9 cellular contexts compared by ENCODE assay signal in the genomic region with DNA sequence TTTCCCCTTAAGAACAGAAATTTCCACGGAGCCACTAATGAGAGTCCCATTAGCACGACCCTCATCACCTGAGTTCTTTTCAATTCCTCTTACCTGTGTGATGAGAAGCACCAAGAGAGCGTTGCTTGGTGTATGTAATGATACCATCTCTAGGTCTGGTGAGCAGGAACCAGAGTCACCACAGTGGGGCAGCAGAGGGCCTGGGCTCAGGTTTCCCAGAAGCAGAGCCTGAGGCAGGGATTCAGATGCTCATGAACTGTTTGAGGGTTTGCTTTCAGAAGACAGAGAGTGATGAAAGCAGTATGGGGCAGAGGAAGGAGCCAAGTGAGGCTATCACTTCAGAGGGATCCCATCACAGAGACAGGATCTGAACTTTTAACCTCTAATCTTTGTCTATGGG. TPM values are rescaled to one million over a fixed set of nuclear protein-coding genes. Genes with fewer than 3 reads are reported as not detected.
DNase-seq lines count a peak whose midpoint lies in the region; ATAC-seq, FAIRE-seq and TF ChIP-seq lines count a peak whose summit lies in the region.
"Had no signal": no experiment of that assay in that cellular context is flagged by ENCODE, and none has a peak within 500 bp of the region (broad histone marks: within the 10 kb centered on the region; RNA-seq: fewer than 3 reads in every experiment).

No MANE protein-coding gene starts in this region.

- peak; percentile 28 for TF ChIP-seq CTCF in osteoblast (IDR thresholded peaks at IDR 0.05; ENCODE audit: extremely low read depth, low read depth, low read length)

- peak; percentile 31 for DNase-seq in GDM1 (lab: John Stamatoyannopoulos, UW)
- DNase-seq in NCI-H1048 (lab: John Stamatoyannopoulos, UW), result peak; percentile 21
- DNase-seq in activated T-helper 1 cell treated with anti-CD3 and anti-CD28 coated beads, Interleukin-12 subunit alpha, Interleukin-12 subunit beta, Interleukin-2, Interleukin-4 antibody, amounts not matched to agents 30 ng/mL and 10 ng/mL and 1 ng/mL, durations not matched to agents 14 hours and 24 hours and 36 hours (ENCODE audit: low spot score), result peak; percentile 15
- DNase-seq in osteoblast (ENCODE audit: insufficient read length, low spot score, missing footprints), result no peak
- DNase-seq in urothelium cell line (ENCODE audit: low spot score), result no peak
- no peak for DNase-seq in H54 (ENCODE audit: insufficient read length, low spot score)
- DNase-seq in NCI-H2227 treated with DMSO at 0.1 percent for 48 hours (lab: John Stamatoyannopoulos, UW), result no peak

- TF ChIP-seq POLR2A in H54 (IDR thresholded peaks at IDR 0.05; ENCODE audit: low read depth, low read length), result no peak

- H3K4me2 ChIP-seq in osteoblast (ENCODE audit: insufficient read depth, low read length), result no peak overlapping the region

- H3K36me3 Mint-ChIP-seq in activated T-helper 1 cell treated with anti-CD3 and anti-CD28 coated beads, Interleukin-12 subunit alpha, Interleukin-12 subunit beta, Interleukin-2, Interleukin-4 antibody, amounts not matched to agents 30 ng/mL and 10 ng/mL and 1 ng/mL, durations not matched to agents 14 hours and 24 hours and 36 hours (ENCODE audit: low read depth), result no peaks in the 10 kb centered on the region

- peaks cover 25% of the 10 kb centered on the region for H3K4me1 ChIP-seq in osteoblast (ENCODE audit: insufficient read depth, low read length)

- peaks cover 14% of the 10 kb centered on the region for H3K9me3 Mint-ChIP-seq in activated T-helper 1 cell treated with anti-CD3 and anti-CD28 coated beads, Interleukin-12 subunit alpha, Interleukin-12 subunit beta, Interleukin-2, Interleukin-4 antibody, amounts not matched to agents 30 ng/mL and 10 ng/mL and 1 ng/mL, durations not matched to agents 14 hours and 24 hours and 36 hours

- H3K27me3 ChIP-seq in osteoblast (ENCODE audit: insufficient read depth, low read length), result no peaks in the 10 kb centered on the region

- peaks cover 4% of the 10 kb centered on the region for H3K9me3 ChIP-seq in osteoblast (ENCODE audit: low read depth, low read length)

- no peaks in the 10 kb centered on the region for H3K36me3 ChIP-seq in osteoblast (ENCODE audit: insufficient read depth, low read length)

- no peak overlapping the region for H3K27ac Mint-ChIP-seq in activated T-helper 1 cell treated with anti-CD3 and anti-CD28 coated beads, Interleukin-12 subunit alpha, Interleukin-12 subunit beta, Interleukin-2, Interleukin-4 antibody, amounts not matched to agents 30 ng/mL and 10 ng/mL and 1 ng/mL, durations not matched to agents 14 hours and 24 hours and 36 hours

- H4K20me1 ChIP-seq in osteoblast (ENCODE audit: insufficient read depth, low read length), result peaks cover 5% of the 10 kb centered on the region

- no peak for ATAC-seq in GM18870 (IDR thresholded peaks at IDR 0.05; ENCODE audit: unreplicated experiment)

- peaks cover 17% of the 10 kb centered on the region for H3K4me1 Mint-ChIP-seq in activated T-helper 1 cell treated with anti-CD3 and anti-CD28 coated beads, Interleukin-12 subunit alpha, Interleukin-12 subunit beta, Interleukin-2, Interleukin-4 antibody, amounts not matched to agents 30 ng/mL and 10 ng/mL and 1 ng/mL, durations not matched to agents 14 hours and 24 hours and 36 hours (ENCODE audit: low read depth)

- no peaks in the 10 kb centered on the region for H3K79me2 ChIP-seq in osteoblast (ENCODE audit: insufficient read depth, low read length)

- no peak for FAIRE-seq in urothelium cell line (lab: Jason Lieb, UNC)
- FAIRE-seq in H54 (lab: Jason Lieb, UNC), result no peak
- FAIRE-seq: bronchial epithelial cell had no signal

- H3K27me3 Mint-ChIP-seq in activated T-helper 1 cell treated with anti-CD3 and anti-CD28 coated beads, Interleukin-12 subunit alpha, Interleukin-12 subunit beta, Interleukin-2, Interleukin-4 antibody, amounts not matched to agents 30 ng/mL and 10 ng/mL and 1 ng/mL, durations not matched to agents 14 hours and 24 hours and 36 hours (ENCODE audit: insufficient read depth), result peaks cover 14% of the 10 kb centered on the region

- H2AFZ ChIP-seq in osteoblast (ENCODE audit: low read length), result no peak overlapping the region

- H3K4me3 ChIP-seq in osteoblast (ENCODE audit: insufficient read depth, low read length), result no peak overlapping the region

- intact Hi-C loops in activated T-helper 1 cell treated with anti-CD3 and anti-CD28 coated beads, Interleukin-12 subunit alpha, Interleukin-12 subunit beta, Interleukin-2, Interleukin-4 antibody, amounts not matched to agents 30 ng/mL and 10 ng/mL and 1 ng/mL, durations not matched to agents 14 hours and 24 hours and 36 hours (cut with micrococcal nuclease), result loop anchor here (5.0 kb wide), 1 partner anchor 205 kb away; no protein-coding TSS in a partner anchor

- no peak overlapping the region for H3K27ac ChIP-seq in osteoblast (ENCODE audit: low read depth, low read length)

- no peak overlapping the region for H3K4me3 Mint-ChIP-seq in activated T-helper 1 cell treated with anti-CD3 and anti-CD28 coated beads, Interleukin-12 subunit alpha, Interleukin-12 subunit beta, Interleukin-2, Interleukin-4 antibody, amounts not matched to agents 30 ng/mL and 10 ng/mL and 1 ng/mL, durations not matched to agents 14 hours and 24 hours and 36 hours

RNA-seq across cellular contexts. Expression of gene PTPRH, which starts 3.1 kb away (rescaled TPM):
- 0.16 TPM in 1 of 2 replicates, not detected in the other for total RNA-seq in activated T-helper 1 cell treated with anti-CD3 and anti-CD28 coated beads, Interleukin-12 subunit alpha, Interleukin-12 subunit beta, Interleukin-2, Interleukin-4 antibody, amounts not matched to agents 30 ng/mL and 10 ng/mL and 1 ng/mL, durations not matched to agents 14 hours and 24 hours and 36 hours
- total RNA-seq in osteoblast, result 0.88 and 1.1 TPM in 2 replicates

RNA-seq across cellular contexts. Expression of gene TMEM86B, which starts 16.1 kb away (rescaled TPM):
- total RNA-seq in activated T-helper 1 cell treated with anti-CD3 and anti-CD28 coated beads, Interleukin-12 subunit alpha, Interleukin-12 subunit beta, Interleukin-2, Interleukin-4 antibody, amounts not matched to agents 30 ng/mL and 10 ng/mL and 1 ng/mL, durations not matched to agents 14 hours and 24 hours and 36 hours, result 7.7 and 8.3 TPM in 2 replicates
- total RNA-seq in osteoblast, result 1.5 and 2.5 TPM in 2 replicates

RNA-seq across cellular contexts. Expression of gene SYT5, which starts 32.4 kb away (rescaled TPM):
- not detected in 2 replicates for total RNA-seq in activated T-helper 1 cell treated with anti-CD3 and anti-CD28 coated beads, Interleukin-12 subunit alpha, Interleukin-12 subunit beta, Interleukin-2, Interleukin-4 antibody, amounts not matched to agents 30 ng/mL and 10 ng/mL and 1 ng/mL, durations not matched to agents 14 hours and 24 hours and 36 hours
- not detected in 2 replicates for total RNA-seq in osteoblast

RNA-seq across cellular contexts. Expression of gene DNAAF3, which starts 46.0 kb away (rescaled TPM):
- total RNA-seq in activated T-helper 1 cell treated with anti-CD3 and anti-CD28 coated beads, Interleukin-12 subunit alpha, Interleukin-12 subunit beta, Interleukin-2, Interleukin-4 antibody, amounts not matched to agents 30 ng/mL and 10 ng/mL and 1 ng/mL, durations not matched to agents 14 hours and 24 hours and 36 hours, result 0.36 TPM in 1 of 2 replicates, not detected in the other
- total RNA-seq in osteoblast, result 0.59 and 0.72 TPM in 2 replicates

RNA-seq across cellular contexts. Expression of gene PPP6R1, which starts 46.4 kb away (rescaled TPM):
- 200 and 202 TPM in 2 replicates for total RNA-seq in activated T-helper 1 cell treated with anti-CD3 and anti-CD28 coated beads, Interleukin-12 subunit alpha, Interleukin-12 subunit beta, Interleukin-2, Interleukin-4 antibody, amounts not matched to agents 30 ng/mL and 10 ng/mL and 1 ng/mL, durations not matched to agents 14 hours and 24 hours and 36 hours
- total RNA-seq in osteoblast, result 27.1 and 32.6 TPM in 2 replicates

Comparison
In these comparisons a context has a peak if more than half of its experiments do, and no peak if none do; other contexts are left out.
1. DNase-seq: peak in GDM1 (single experiment), NCI-H1048 (single experiment) and activated T-helper 1 cell treated with anti-CD3 and anti-CD28 coated beads, Interleukin-12 subunit alpha, Interleukin-12 subunit beta, Interleukin-2, Interleukin-4 antibody, amounts not matched to agents 30 ng/mL and 10 ng/mL and 1 ng/mL, durations not matched to agents 14 hours and 24 hours and 36 hours (single experiment); none in osteoblast (single experiment), urothelium cell line (single experiment), H54 (single experiment) and NCI-H2227 treated with DMSO at 0.1 percent for 48 hours (single experiment).